8 cellular contexts compared by ENCODE assay signal in genomic region chr10:60237977-60238376, GRCh38.
A peak's percentile ranks its signal among the peaks of the same experiment; 100 is the strongest.
DNase-seq lines count a peak whose midpoint lies in the region; ATAC-seq and TF ChIP-seq lines count a peak whose summit lies in the region.

No MANE protein-coding gene starts in this region.

- no peak overlapping the region for H2AFZ ChIP-seq in hepatocyte

- TF ChIP-seq CTCF in fibroblast of pulmonary artery (IDR thresholded peaks at IDR 0.05; ENCODE audit: low read length, missing control alignments) (no peak), hepatocyte (IDR thresholded peaks at IDR 0.05; ENCODE audit: poor library complexity) (no peak)

- H3K9me3 ChIP-seq in hepatocyte (ENCODE audit: low read depth): no peaks in the 10 kb centered on the region

- no peaks in the 10 kb centered on the region for H3K79me2 ChIP-seq in hepatocyte

- WGBS in hepatocyte (ENCODE audit: low lambda C conversion rate, missing lambda C conversion rate): 59% methylated on average over 5 of the region's 5 CpGs

- no peaks in the 10 kb centered on the region for H3K36me3 ChIP-seq in hepatocyte (replicated peaks; ENCODE audit: insufficient read depth, low read depth)

- no peak overlapping the region for H3K4me2 ChIP-seq in hepatocyte

- peak; percentile 34 for ATAC-seq in GM21381 (IDR thresholded peaks at IDR 0.05; ENCODE audit: unreplicated experiment)
- no peak for ATAC-seq in HG03097 (IDR thresholded peaks at IDR 0.05; ENCODE audit: low FRiP score, unreplicated experiment)

- no peaks in the 10 kb centered on the region for H3K9me2 ChIP-seq in hepatocyte (replicated peaks; ENCODE audit: insufficient read depth)

- no peaks in the 10 kb centered on the region for H3K27me3 ChIP-seq in hepatocyte

- no peak overlapping the region for H3K27ac ChIP-seq in hepatocyte

- H4K20me1 ChIP-seq in hepatocyte (ENCODE audit: insufficient read depth, poor library complexity, severe bottlenecking): no peaks in the 10 kb centered on the region

- no peaks in the 10 kb centered on the region for H3K4me1 ChIP-seq in hepatocyte (ENCODE audit: insufficient read depth)

- H3K4me3 ChIP-seq in fibroblast of pulmonary artery (replicated peaks; ENCODE audit: low read depth, low read length): no peak overlapping the region
- no peak overlapping the region for H3K4me3 ChIP-seq in hepatocyte

- DNase-seq in EH (ENCODE audit: low read depth): peak; percentile 10
- DNase-seq in LHCN-M2 (ENCODE audit: low read depth): peak; percentile 11
- DNase-seq in fibroblast of pulmonary artery (ENCODE audit: low read depth): peak; percentile 11
- no peak for DNase-seq in hepatocyte (ENCODE audit: low spot score)
- no peak for DNase-seq in activated effector memory CD4-positive, alpha-beta T cell treated with Interleukin-2 at 50 U/mL for 16 hours
- no peak for DNase-seq in dedifferentiated amniotic fluid mesenchymal stem cell (ENCODE audit: extremely low spot score)

Comparison
In these comparisons a context has a peak if more than half of its experiments do, and no peak if none do; other contexts are left out.
1. DNase-seq: peak in EH (single experiment), LHCN-M2 (single experiment) and fibroblast of pulmonary artery (single experiment); none in hepatocyte (single experiment), activated effector memory CD4-positive, alpha-beta T cell treated with Interleukin-2 at 50 U/mL for 16 hours (single experiment) and dedifferentiated amniotic fluid mesenchymal stem cell (single experiment).